28 cellular contexts compared by ENCODE assay signal in the genomic region with DNA sequence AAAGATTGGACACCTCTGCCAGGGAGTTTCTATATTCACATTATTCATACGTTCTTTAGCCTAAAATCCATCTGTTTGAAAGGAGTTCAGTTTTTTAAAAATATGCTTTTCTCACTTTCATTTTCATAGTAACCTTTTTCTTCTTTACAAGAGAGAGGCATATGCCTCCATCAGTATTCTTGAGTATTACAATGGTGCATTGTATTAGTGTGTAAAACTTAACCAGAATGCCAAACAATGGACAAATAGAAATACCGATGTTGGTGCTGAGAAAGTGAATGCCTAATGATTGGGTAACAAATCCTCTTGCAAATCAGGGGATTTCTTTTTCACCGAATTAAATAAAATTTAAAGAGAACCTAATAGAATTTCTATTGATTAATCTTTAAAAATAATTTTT.
"Had no signal": no experiment of that assay in that cellular context is flagged by ENCODE, and none has a peak within 500 bp of the region (broad histone marks: within the 10 kb centered on the region; RNA-seq: fewer than 3 reads in every experiment).

No MANE protein-coding gene starts in this region.

- H3K9me3 ChIP-seq: ascending aorta, MG63 had no signal

- ATAC-seq: activated CD8-positive, alpha-beta T cell treated with anti-CD3 and anti-CD28 coated beads, Interleukin-2, amount 10 ng/mL, durations not matched to agents 7 days and 5 days; Right ventricle myocardium inferior had no signal

- H3K36me3 ChIP-seq: ascending aorta, cardiac muscle cell, MG63 had no signal

- H3K4me1 ChIP-seq: ascending aorta had no signal

- H3K27me3 ChIP-seq: ascending aorta, cardiac muscle cell, MG63 had no signal

- H3K27ac ChIP-seq: ascending aorta, cardiac muscle cell, PC-9, RWPE1, SK-N-MC had no signal

- H3K4me3 ChIP-seq: ascending aorta, cardiac muscle cell, MG63, PC-9, SK-N-MC had no signal

- H2AFZ ChIP-seq: PC-9 had no signal

- H3K4me2 ChIP-seq: PC-9 had no signal

- DNase-seq: activated CD4-positive, alpha-beta T cell treated with anti-CD3 and anti-CD28 coated beads, Interleukin-2, amount 10 ng/mL, durations not matched to agents 7 days and 5 days; activated CD4-positive, alpha-beta T cell treated with anti-CD3 and anti-CD28 coated beads, Interleukin-2, amount 50 U/mL, for 48 hours; activated CD8-positive, alpha-beta T cell treated with anti-CD3 and anti-CD28 coated beads, Interleukin-2, amount 10 ng/mL, durations not matched to agents 7 days and 5 days; activated gamma-delta T cell; activated naive CD4-positive, alpha-beta T cell treated with Interleukin-2 at 50 U/mL for 16 hours; activated naive CD8-positive, alpha-beta T cell treated with anti-CD3 and anti-CD28 coated beads, Interleukin-2, amount 10 ng/mL, durations not matched to agents 7 days and 5 days; activated T-cell treated with anti-CD3 and anti-CD28 coated beads, Interleukin-2, amount 50 U/mL, for 24 hours; amygdala; Karpas-422; KBM-7; MG63; MV-4-11; NCI-H1092; NCI-H1417; NCI-H146; NCI-H187; NCI-H2029 treated with DMSO at 0.1 percent for 48 hours; NCI-H226; NCI-H446 treated with DMSO at 0.1 percent for 48 hours; NCI-H524; NK-92 treated with Interleukin-12 subunit alpha and Interleukin-12 subunit beta, amount 100 ng/mL, for 24 hours; PC-9; SIG-M5 had no signal
